Comparison of ENCODE assay signal across 8 cellular contexts in genomic region chr7:1569833-1570632, GRCh38. TPM values are rescaled to one million over a fixed set of nuclear protein-coding genes. Genes with fewer than 3 reads are reported as not detected.
DNase-seq lines count a peak whose midpoint lies in the region; ATAC-seq and TF ChIP-seq lines count a peak whose summit lies in the region.

Gene PSMG3, minus strand, starts transcription at chr7:1570032. Its CDS starts 693 bp downstream, at chr7:1569339.

- peak; percentile 92 for ATAC-seq in HG02840 (IDR thresholded peaks at IDR 0.05; ENCODE audit: low FRiP score, unreplicated experiment)
- peak; percentile 86 for ATAC-seq in T-helper 17 cell

- no peaks in the 10 kb centered on the region for H3K36me3 Mint-ChIP-seq in T-helper 17 cell (ENCODE audit: low read depth)

- H3K27me3 ChIP-seq in right atrium auricular region (no peaks in the 10 kb centered on the region), uterus (no peaks in the 10 kb centered on the region)

- H3K4me1 ChIP-seq in right atrium auricular region (peaks cover 3 to 36% of the 10 kb centered on the region in 2 donors), uterus (peaks cover 0 to 6% of the 10 kb centered on the region in 2 donors)

- peak within 1 kb of the TSS; percentile 98 for H3K27ac Mint-ChIP-seq in T-helper 17 cell

- no peaks in the 10 kb centered on the region for H3K9me3 ChIP-seq in T-helper 17 cell (ENCODE audit: control insufficient read depth, low read length, poor library complexity, severe bottlenecking)
- H3K9me3 ChIP-seq in right atrium auricular region: no peaks in the 10 kb centered on the region
- H3K9me3 ChIP-seq in uterus: no peaks in the 10 kb centered on the region

- H3K27ac ChIP-seq in right atrium auricular region: peak within 1 kb of the TSS; percentile 92 to 94
- peak within 1 kb of the TSS; percentile 94 to 95 for H3K27ac ChIP-seq in uterus

- DNase-seq in GM13976 (ENCODE audit: low spot score) (peak; percentile 98), NCI-H146 (lab: John Stamatoyannopoulos, UW) (peak; percentile 90), T-helper 17 cell (peak; percentile 71 to 80 (median 72)), amygdala (lab: John Stamatoyannopoulos, UW) (peak in 55 of 56 donors; percentile 33 to 94 (median 79)), right atrium auricular region (ENCODE audit: low spot score) (peak; percentile 90), putamen (ENCODE audit: low spot score) (peak; percentile 88), uterus (peak; percentile 88)

- peak within 1 kb of the TSS; percentile 90 for H3K4me3 Mint-ChIP-seq in T-helper 17 cell

- intact Hi-C loops in uterus (cut with DNase I; ENCODE audit: low total_unique reads): loop anchor here (10.0 kb wide), 1 partner anchor 65 kb away; the partner anchor contains the start of gene INTS1

- peak within 1 kb of the TSS; percentile 73 to 81 for H3K4me3 ChIP-seq in right atrium auricular region
- H3K4me3 ChIP-seq in uterus: peak within 1 kb of the TSS; percentile 89 to 95

- H3K27me3 Mint-ChIP-seq in T-helper 17 cell: no peaks in the 10 kb centered on the region

- H3K36me3 ChIP-seq in right atrium auricular region: peaks cover 14% of the 10 kb centered on the region
- no peaks in the 10 kb centered on the region for H3K36me3 ChIP-seq in uterus

- peaks cover 19% of the 10 kb centered on the region for H3K4me1 Mint-ChIP-seq in T-helper 17 cell

- in situ Hi-C loops in GM13976 (cut with MboI; ENCODE audit: low sequenced_read_pairs, unreplicated experiment): no loop called here

- TF ChIP-seq CTCF in GM13976 (IDR thresholded peaks at IDR 0.05; ENCODE audit: borderline replicate concordance, control extremely low read depth, extremely low read depth, insufficient read depth, missing control alignments): peak; percentile 23
- peak in 1 of 2 donors; percentile 51 for TF ChIP-seq CTCF in right atrium auricular region (IDR thresholded peaks at IDR 0.05)
- TF ChIP-seq CTCF in uterus (IDR thresholded peaks at IDR 0.05): peak; percentile 6 to 54 (median 40)

- peak; percentile 69 to 82 for TF ChIP-seq POLR2A in uterus (IDR thresholded peaks at IDR 0.05)

RNA-seq across cellular contexts. Expression of gene PSMG3, which starts in this region (rescaled TPM):
- 10 to 100 TPM; 22.8 to 23.6 TPM for total RNA-seq in T-helper 17 cell
- 10 to 100 TPM; 21.5 to 22.3 TPM for total RNA-seq in right atrium auricular region
- 100 to 1,000 TPM in 1 of 4 donors, 10 to 100 TPM in 3; 16.4 to 143 (median 25.7) TPM for total RNA-seq in uterus

Comparison
In these comparisons a context has a peak if more than half of its experiments do, and no peak if none do; other contexts are left out.
1. Peak in every context shown above with its lines: DNase-seq, ATAC-seq, H3K4me3 ChIP-seq and H3K27ac ChIP-seq.